In the genomic region with DNA sequence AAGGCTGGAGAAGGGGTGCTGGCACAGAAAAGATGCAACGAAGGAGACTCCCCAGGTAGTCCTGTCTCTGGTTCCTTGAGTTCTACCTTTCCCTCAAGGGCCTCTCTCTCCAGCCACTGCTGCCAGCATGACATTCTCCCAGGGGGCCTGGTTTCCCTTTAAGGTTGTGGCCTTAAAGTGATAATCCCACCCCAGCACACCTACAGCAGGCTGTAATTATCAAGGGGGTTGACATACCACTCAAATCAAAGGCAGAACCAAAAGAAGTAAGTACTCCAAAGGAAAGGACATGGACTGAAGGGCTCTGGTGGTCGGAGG, we compare ENCODE assay signal across 18 cellular contexts.
A peak's percentile ranks its signal among the peaks of the same experiment; 100 is the strongest.
DNase-seq lines count a peak whose midpoint lies in the region; ATAC-seq and TF ChIP-seq lines count a peak whose summit lies in the region.
"Had no signal": no experiment of that assay in that cellular context is flagged by ENCODE, and none has a peak within 500 bp of the region (broad histone marks: within the 10 kb centered on the region; RNA-seq: fewer than 3 reads in every experiment).

No MANE protein-coding gene starts in this region.

- no peaks in the 10 kb centered on the region for H3K79me2 ChIP-seq in PC-9 (ENCODE audit: low read depth)
- H3K79me2 ChIP-seq: hepatocyte had no signal

- no peaks in the 10 kb centered on the region for H4K20me1 ChIP-seq in BLaER1
- no peaks in the 10 kb centered on the region for H4K20me1 ChIP-seq in PC-9 (ENCODE audit: insufficient read depth)

- H3K4me2 ChIP-seq in BLaER1 (peak overlapping the region; percentile 73), PC-9 (peak overlapping the region; percentile 52)
- H3K4me2 ChIP-seq: hepatocyte had no signal

- H3K9me3 ChIP-seq in BLaER1: no peaks in the 10 kb centered on the region
- H3K9me3 ChIP-seq in PC-9 (ENCODE audit: insufficient read depth, low read depth): no peaks in the 10 kb centered on the region
- no peaks in the 10 kb centered on the region for H3K9me3 ChIP-seq in MG63
- H3K9me3 ChIP-seq in WERI-Rb-1 (ENCODE audit: severe bottlenecking): no peaks in the 10 kb centered on the region

- H3K27ac ChIP-seq in BLaER1: peak overlapping the region; percentile 50
- no peak overlapping the region for H3K27ac ChIP-seq in PC-9
- no peak overlapping the region for H3K27ac ChIP-seq in WERI-Rb-1
- H3K27ac ChIP-seq: hepatocyte had no signal

- H3K27ac Mint-ChIP-seq in immature natural killer cell: no peak overlapping the region
- H3K27ac Mint-ChIP-seq: activated CD8-positive, alpha-beta T cell treated with anti-CD3 and anti-CD28 coated beads, Interleukin-2, amount 10 ng/mL, durations not matched to agents 7 days and 5 days; activated T-helper 17 cell treated with anti-CD3 and anti-CD28 coated beads, Interleukin-2, amount 50 U/mL, for 72 hours; mesothelial cell of epicardium; stimulated activated naive CD8-positive, alpha-beta T cell treated with anti-CD3 and anti-CD28 coated beads, Interleukin-15, amount 100 ng/mL, for 72 hours had no signal

- no peak for TF ChIP-seq CTCF in PC-9 (conservative IDR thresholded peaks at IDR 0.05)
- no peak for TF ChIP-seq CTCF in WERI-Rb-1 (IDR thresholded peaks at IDR 0.05; ENCODE audit: low read depth, low read length)

- peak overlapping the region; percentile 39; the same call in 1 of the 2 replicates for H3K9ac ChIP-seq in BLaER1

- no peaks in the 10 kb centered on the region for H3K9me3 Mint-ChIP-seq in immature natural killer cell
- H3K9me3 Mint-ChIP-seq: activated T-helper 17 cell treated with anti-CD3 and anti-CD28 coated beads, Interleukin-2, amount 50 U/mL, for 72 hours; CD8-positive, alpha-beta memory T cell; mesothelial cell of epicardium; stimulated activated naive CD8-positive, alpha-beta T cell treated with anti-CD3 and anti-CD28 coated beads, Interleukin-15, amount 100 ng/mL, for 72 hours had no signal

- POLR2A ChIA-PET in PC-9 (lab: Charles Lee; ENCODE audit: unreplicated experiment): no interaction called here

- no peaks in the 10 kb centered on the region for H3K36me3 Mint-ChIP-seq in immature natural killer cell
- H3K36me3 Mint-ChIP-seq: CD8-positive, alpha-beta memory T cell; mesothelial cell of epicardium had no signal

- no peaks in the 10 kb centered on the region for H3K4me1 Mint-ChIP-seq in immature natural killer cell
- H3K4me1 Mint-ChIP-seq: activated T-helper 17 cell treated with anti-CD3 and anti-CD28 coated beads, Interleukin-2, amount 50 U/mL, for 72 hours; CD8-positive, alpha-beta memory T cell; stimulated activated naive CD8-positive, alpha-beta T cell treated with anti-CD3 and anti-CD28 coated beads, Interleukin-15, amount 100 ng/mL, for 72 hours had no signal

- peaks cover 2 to 4% (median 2%) of the 10 kb centered on the region in 3 donors for H3K27me3 Mint-ChIP-seq in immature natural killer cell (ENCODE audit: low read depth in 3 of 3)
- H3K27me3 Mint-ChIP-seq: stimulated activated naive CD8-positive, alpha-beta T cell treated with anti-CD3 and anti-CD28 coated beads, Interleukin-15, amount 100 ng/mL, for 72 hours had no signal

- no peak overlapping the region for H3K4me3 Mint-ChIP-seq in immature natural killer cell
- H3K4me3 Mint-ChIP-seq: activated CD8-positive, alpha-beta T cell treated with anti-CD3 and anti-CD28 coated beads, Interleukin-2, amount 10 ng/mL, durations not matched to agents 7 days and 5 days; activated T-helper 17 cell treated with anti-CD3 and anti-CD28 coated beads, Interleukin-2, amount 50 U/mL, for 72 hours; CD8-positive, alpha-beta memory T cell; mesothelial cell of epicardium; stimulated activated naive CD8-positive, alpha-beta T cell treated with anti-CD3 and anti-CD28 coated beads, Interleukin-15, amount 100 ng/mL, for 72 hours had no signal

- no peaks in the 10 kb centered on the region for H3K9me2 ChIP-seq in PC-9 (ENCODE audit: insufficient read depth)

- H3K4me1 ChIP-seq in BLaER1 (peaks cover 100% of the 10 kb centered on the region), PC-9 (replicated peaks; ENCODE audit: insufficient read depth) (peaks cover 41% of the 10 kb centered on the region)

- H3K27me3 ChIP-seq in BLaER1 (no peaks in the 10 kb centered on the region), PC-9 (ENCODE audit: insufficient read depth, low read depth) (no peaks in the 10 kb centered on the region), MG63 (no peaks in the 10 kb centered on the region), WERI-Rb-1 (ENCODE audit: insufficient read depth, low read depth, severe bottlenecking) (no peaks in the 10 kb centered on the region)
- H3K27me3 ChIP-seq: hepatocyte had no signal

- no peak overlapping the region for H2AFZ ChIP-seq in PC-9
- H2AFZ ChIP-seq: hepatocyte had no signal

- H3F3A ChIP-seq in PC-9 (ENCODE audit: insufficient read depth, low read depth): peaks cover 16% of the 10 kb centered on the region; the same call in 1 of the 2 replicates

- H3K36me3 ChIP-seq in BLaER1 (no peaks in the 10 kb centered on the region), PC-9 (ENCODE audit: low read depth) (no peaks in the 10 kb centered on the region), MG63 (no peaks in the 10 kb centered on the region), WERI-Rb-1 (no peaks in the 10 kb centered on the region)

- DNase-seq in PC-9 (no peak), MG63 (no peak), immature natural killer cell (no peak), WERI-Rb-1 (no peak), NCI-H1105 (lab: John Stamatoyannopoulos, UW) (no peak)
- DNase-seq: ACHN; activated CD8-positive, alpha-beta T cell treated with anti-CD3 and anti-CD28 coated beads, Interleukin-2, amount 10 ng/mL, durations not matched to agents 7 days and 5 days; CD8-positive, alpha-beta memory T cell; effector CD8-positive, alpha-beta T cell; NCI-H1048; NCI-H2171 treated with DMSO at 0.1 percent for 48 hours; stimulated activated naive CD8-positive, alpha-beta T cell treated with anti-CD3 and anti-CD28 coated beads, Interleukin-15, amount 100 ng/mL, for 72 hours had no signal

- intact Hi-C loops in PC-9 (cut with micrococcal nuclease; ENCODE audit: unreplicated experiment): loop anchor here (10.0 kb wide), 1 partner anchor 109 kb away; no protein-coding TSS in a partner anchor

- H3K4me3 ChIP-seq in BLaER1: peak overlapping the region; percentile 26; the same call in 1 of the 2 replicates
- no peak overlapping the region for H3K4me3 ChIP-seq in PC-9
- H3K4me3 ChIP-seq in MG63: no peak overlapping the region
- H3K4me3 ChIP-seq in WERI-Rb-1 (ENCODE audit: low read depth, low read length): no peak overlapping the region
- H3K4me3 ChIP-seq: hepatocyte had no signal

- CTCF ChIA-PET in PC-9 (lab: Charles Lee): no interaction called here

- BruUV-seq in PC-9 (replicated peaks; lab: Mats Ljungman, UMichigan): TSS peak; percentile 97

- ATAC-seq in GM19025 (IDR thresholded peaks at IDR 0.05; ENCODE audit: low read depth, unreplicated experiment): peak; percentile 4
- ATAC-seq in HG03039 (IDR thresholded peaks at IDR 0.05; ENCODE audit: unreplicated experiment): peak; percentile 7
- ATAC-seq: activated CD8-positive, alpha-beta T cell treated with anti-CD3 and anti-CD28 coated beads, Interleukin-2, amount 10 ng/mL, durations not matched to agents 7 days and 5 days; activated T-helper 17 cell treated with anti-CD3 and anti-CD28 coated beads, Interleukin-2, amount 50 U/mL, for 72 hours; stimulated activated naive CD8-positive, alpha-beta T cell treated with anti-CD3 and anti-CD28 coated beads, Interleukin-15, amount 100 ng/mL, for 72 hours had no signal
